1 cellular context compared by ENCODE assay signal in genomic region chr4:183098080-183098722, GRCh38.
TF ChIP-seq lines count a peak whose summit lies in the region.

No MANE protein-coding gene starts in this region.

TF ChIP-seq in H1, 55 proteins besides CTCF, POLR2A, EP300 and RAD21 (continued from another document):
- TF ChIP-seq, protein P1, sequence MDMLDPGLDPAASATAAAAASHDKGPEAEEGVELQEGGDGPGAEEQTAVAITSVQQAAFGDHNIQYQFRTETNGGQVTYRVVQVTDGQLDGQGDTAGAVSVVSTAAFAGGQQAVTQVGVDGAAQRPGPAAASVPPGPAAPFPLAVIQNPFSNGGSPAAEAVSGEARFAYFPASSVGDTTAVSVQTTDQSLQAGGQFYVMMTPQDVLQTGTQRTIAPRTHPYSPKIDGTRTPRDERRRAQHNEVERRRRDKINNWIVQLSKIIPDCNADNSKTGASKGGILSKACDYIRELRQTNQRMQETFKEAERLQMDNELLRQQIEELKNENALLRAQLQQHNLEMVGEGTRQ (IDR thresholded peaks at IDR 0.05; ENCODE audit: low read length) = no peak
- TF ChIP-seq JUN (IDR thresholded peaks at IDR 0.05; ENCODE audit: low read depth, low read length) = no peak
- no peak for TF ChIP-seq CREB1 (IDR thresholded peaks at IDR 0.05)
- TF ChIP-seq SIX5 (IDR thresholded peaks at IDR 0.05; ENCODE audit: low read depth, low read length) = no peak
- no peak for TF ChIP-seq ZNF274 (IDR thresholded peaks at IDR 0.05; ENCODE audit: borderline replicate concordance, extremely low read depth, low read length)
- TF ChIP-seq SUZ12 (IDR thresholded peaks at IDR 0.05; ENCODE audit: low read length) = no peak
- TF ChIP-seq TAF1 (IDR thresholded peaks at IDR 0.05; ENCODE audit: low read depth, low read length) = peak; percentile 8
- no peak for TF ChIP-seq JUND (IDR thresholded peaks at IDR 0.05; ENCODE audit: low read length)
- no peak for TF ChIP-seq BCL11A (IDR thresholded peaks at IDR 0.05; ENCODE audit: low read depth in 2 of 2, low read length in 2 of 2)
- TF ChIP-seq SP2 (IDR thresholded peaks at IDR 0.05; ENCODE audit: low read length) = no peak
- no peak; the same call in 1 of the 2 replicates for TF ChIP-seq RBBP5 (IDR thresholded peaks at IDR 0.05; ENCODE audit: borderline replicate concordance, low read depth, low read length)
- TF ChIP-seq SAP30 (IDR thresholded peaks at IDR 0.05; ENCODE audit: insufficient read depth, insufficient replicate concordance, low read length) = no peak
- no peak for TF ChIP-seq HDAC6 (IDR thresholded peaks at IDR 0.05; ENCODE audit: low read depth, low read length)
- peak; percentile 49; the same call in 1 of the 2 replicates for TF ChIP-seq PHF8 (conservative IDR thresholded peaks at IDR 0.05; ENCODE audit: low read depth, low read length)
- TF ChIP-seq POLR2AphosphoS5 (IDR thresholded peaks at IDR 0.05; ENCODE audit: low read depth, low read length) = no peak
- no peak for TF ChIP-seq GABPA (IDR thresholded peaks at IDR 0.05; ENCODE audit: borderline replicate concordance, insufficient read depth, low read length)
- no peak for TF ChIP-seq TAF7 (optimal IDR thresholded peaks at IDR 0.05; ENCODE audit: borderline replicate concordance, low read depth, low read length)
- TF ChIP-seq CBX5 (IDR thresholded peaks at IDR 0.05; ENCODE audit: low read depth, low read length) = no peak
- TF ChIP-seq EZH2 (IDR thresholded peaks at IDR 0.05; ENCODE audit: low read depth, low read length, severe bottlenecking) = no peak
